16 cellular contexts compared by ENCODE assay signal in the genomic region with DNA sequence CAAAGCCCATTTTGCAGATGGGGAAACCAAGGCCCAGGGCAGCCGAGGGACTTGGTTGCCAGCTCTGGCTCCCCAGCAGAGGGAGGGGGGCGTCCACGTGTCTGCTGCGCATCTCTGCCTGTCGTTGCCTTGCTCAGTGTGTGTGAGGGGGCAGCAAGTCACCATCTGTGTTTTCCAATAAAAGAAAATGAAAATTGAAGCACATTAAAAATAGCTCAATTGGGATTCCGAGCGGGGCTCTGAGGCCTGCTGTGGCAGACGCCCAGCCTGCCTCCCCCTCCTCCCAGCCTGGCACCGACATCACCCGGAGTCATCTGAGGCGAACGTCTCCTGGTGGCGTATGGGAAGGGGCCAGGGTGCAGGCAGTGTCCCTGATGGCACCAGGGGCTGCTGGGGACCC. TPM values are rescaled to one million over a fixed set of nuclear protein-coding genes. Genes with fewer than 3 reads are reported as not detected.
DNase-seq lines count a peak whose midpoint lies in the region; ATAC-seq lines count a peak whose summit lies in the region.
"Had no signal": no experiment of that assay in that cellular context is flagged by ENCODE, and none has a peak within 500 bp of the region (broad histone marks: within the 10 kb centered on the region; RNA-seq: fewer than 3 reads in every experiment).

No MANE protein-coding gene starts in this region.

- H3K4me2 ChIP-seq in neuronal stem cell (ENCODE audit: insufficient read depth, low read length, poor library complexity, severe bottlenecking), result no peak overlapping the region

- H3K9ac ChIP-seq in neuronal stem cell (ENCODE audit: low read depth, low read length, poor library complexity), result no peak overlapping the region

- H3K36me3 ChIP-seq in neuronal stem cell (replicated peaks in 1 of 2; ENCODE audit: control insufficient read depth in 2 of 2, insufficient read depth in 2 of 2, low read length in 2 of 2), result no peaks in the 10 kb centered on the region

- H3K79me1 ChIP-seq in neuronal stem cell (ENCODE audit: low read depth, low read length), result peaks cover 2% of the 10 kb centered on the region

- no peaks in the 10 kb centered on the region for H3K4me1 ChIP-seq in neuronal stem cell (ENCODE audit: control insufficient read depth in 2 of 2, insufficient read depth in 1 of 2, low read depth in 1 of 2, low read length in 2 of 2)

- H3K27me3 ChIP-seq in neuronal stem cell (ENCODE audit: control insufficient read depth in 3 of 3, insufficient read depth in 3 of 3, low read depth in 1 of 3, low read length in 3 of 3), result no peaks in the 10 kb centered on the region

- peaks cover 8% of the 10 kb centered on the region for H3K27me3 Mint-ChIP-seq in dendritic cell treated with granulocyte-macrophage colony-stimulating factor and Interleukin-4, amounts not matched to agents 40 ng/mL and 50 ng/mL, for 4 days

- ATAC-seq in GM18907 (IDR thresholded peaks at IDR 0.05; ENCODE audit: unreplicated experiment) (no peak), HG02571 (IDR thresholded peaks at IDR 0.05; ENCODE audit: unreplicated experiment) (no peak)
- ATAC-seq: HepG2 had no signal

- intact Hi-C loops in dendritic cell treated with granulocyte-macrophage colony-stimulating factor and Interleukin-4, amounts not matched to agents 40 ng/mL and 50 ng/mL, for 4 days (cut with micrococcal nuclease), result no loop called here

- H2AK5ac ChIP-seq in neuronal stem cell (ENCODE audit: low read depth, low read length), result no peak overlapping the region

- no peak overlapping the region for H3K4ac ChIP-seq in neuronal stem cell (ENCODE audit: low read length)

- no peak overlapping the region for H2BK120ac ChIP-seq in neuronal stem cell (ENCODE audit: low read depth, low read length)

- H3K14ac ChIP-seq in neuronal stem cell (ENCODE audit: low read length), result no peak overlapping the region

- H2BK15ac ChIP-seq in neuronal stem cell (ENCODE audit: low read length), result no peak overlapping the region

- no peaks in the 10 kb centered on the region for H3K9me3 ChIP-seq in neuronal stem cell (replicated peaks in 1 of 2; ENCODE audit: control insufficient read depth in 2 of 2, insufficient read depth in 1 of 2, low read depth in 1 of 2, low read length in 2 of 2)

- no peaks in the 10 kb centered on the region for H3K4me1 Mint-ChIP-seq in dendritic cell treated with granulocyte-macrophage colony-stimulating factor and Interleukin-4, amounts not matched to agents 40 ng/mL and 50 ng/mL, for 4 days (ENCODE audit: low read depth)
- H3K4me1 Mint-ChIP-seq: CD4-positive, alpha-beta memory T cell had no signal

- H4K91ac ChIP-seq in neuronal stem cell (ENCODE audit: low read depth, low read length, poor library complexity), result no peak overlapping the region

- no peak overlapping the region for H2BK5ac ChIP-seq in neuronal stem cell (ENCODE audit: low read length)

- H3K18ac ChIP-seq in neuronal stem cell (ENCODE audit: low read length), result peak overlapping the region; percentile 58

- H3K4me3 Mint-ChIP-seq in dendritic cell treated with granulocyte-macrophage colony-stimulating factor and Interleukin-4, amounts not matched to agents 40 ng/mL and 50 ng/mL, for 4 days, result no peak overlapping the region
- H3K4me3 Mint-ChIP-seq: CD4-positive, alpha-beta memory T cell had no signal

- H4K8ac ChIP-seq in neuronal stem cell (ENCODE audit: low read depth, low read length), result no peak overlapping the region

- no peak overlapping the region for H3K4me3 ChIP-seq in neuronal stem cell (ENCODE audit: low read length in 2 of 2)

- H3K23ac ChIP-seq in neuronal stem cell (ENCODE audit: low read depth, low read length, poor library complexity), result no peak overlapping the region

- no peaks in the 10 kb centered on the region for H3K9me3 Mint-ChIP-seq in dendritic cell treated with granulocyte-macrophage colony-stimulating factor and Interleukin-4, amounts not matched to agents 40 ng/mL and 50 ng/mL, for 4 days
- H3K9me3 Mint-ChIP-seq: CD4-positive, alpha-beta memory T cell had no signal

- DNase-seq in C1 segment of cervical spinal cord (lab: John Stamatoyannopoulos, UW) (peak in 8 of 14 donors; percentile 2 to 62 (median 29)), NCI-H2227 treated with DMSO at 0.1 percent for 48 hours (lab: John Stamatoyannopoulos, UW) (peak; percentile 41), neuronal stem cell (ENCODE audit: low spot score) (no peak), T-helper 1 cell (no peak), iPS-NIHi7 (ENCODE audit: extremely low spot score) (no peak)
- DNase-seq: CD4-positive, alpha-beta memory T cell; DMS53; EL; KBM-7; NCI-H1105; NCI-H187; SHP77 treated with DMSO at 0.1 percent for 48 hours had no signal

- WGBS in neuronal stem cell (ENCODE audit: extremely low coverage in 2 of 2, insufficient read length in 2 of 2, insufficient replicate concordance in 1 of 2), 2 donors, result no CpG with 5 or more reads among the region's 13 CpGs

- peak overlapping the region; percentile 9 for H3K27ac Mint-ChIP-seq in dendritic cell treated with granulocyte-macrophage colony-stimulating factor and Interleukin-4, amounts not matched to agents 40 ng/mL and 50 ng/mL, for 4 days
- H3K27ac Mint-ChIP-seq: CD4-positive, alpha-beta memory T cell had no signal

- H3K36me3 Mint-ChIP-seq in dendritic cell treated with granulocyte-macrophage colony-stimulating factor and Interleukin-4, amounts not matched to agents 40 ng/mL and 50 ng/mL, for 4 days (ENCODE audit: low read depth), result no peaks in the 10 kb centered on the region
- H3K36me3 Mint-ChIP-seq: CD4-positive, alpha-beta memory T cell had no signal

- H3K27ac ChIP-seq in neuronal stem cell (replicated peaks; ENCODE audit: low read length), result no peak overlapping the region

- no peak overlapping the region for H2BK12ac ChIP-seq in neuronal stem cell (ENCODE audit: low read length)

- no peak overlapping the region for H2AFZ ChIP-seq in neuronal stem cell (ENCODE audit: low read length)

RNA-seq across cellular contexts. Expression of a gene that starts 51.2 kb away (rescaled TPM):
- polyA plus RNA-seq in neuronal stem cell (2013, experiment 1 of 2), result 25.3 TPM
- 26.4 TPM for polyA plus RNA-seq in neuronal stem cell (2013, experiment 2 of 2)
- polyA plus RNA-seq: CD4-positive, alpha-beta memory T cell had no signal

Comparison
In these comparisons a context has a peak if more than half of its experiments do, and no peak if none do; other contexts are left out.
1. DNase-seq: peak in C1 segment of cervical spinal cord (8 of 14) and NCI-H2227 treated with DMSO at 0.1 percent for 48 hours (single experiment); none in neuronal stem cell (single experiment), T-helper 1 cell (0 of 5) and iPS-NIHi7 (single experiment).